In the genomic region with DNA sequence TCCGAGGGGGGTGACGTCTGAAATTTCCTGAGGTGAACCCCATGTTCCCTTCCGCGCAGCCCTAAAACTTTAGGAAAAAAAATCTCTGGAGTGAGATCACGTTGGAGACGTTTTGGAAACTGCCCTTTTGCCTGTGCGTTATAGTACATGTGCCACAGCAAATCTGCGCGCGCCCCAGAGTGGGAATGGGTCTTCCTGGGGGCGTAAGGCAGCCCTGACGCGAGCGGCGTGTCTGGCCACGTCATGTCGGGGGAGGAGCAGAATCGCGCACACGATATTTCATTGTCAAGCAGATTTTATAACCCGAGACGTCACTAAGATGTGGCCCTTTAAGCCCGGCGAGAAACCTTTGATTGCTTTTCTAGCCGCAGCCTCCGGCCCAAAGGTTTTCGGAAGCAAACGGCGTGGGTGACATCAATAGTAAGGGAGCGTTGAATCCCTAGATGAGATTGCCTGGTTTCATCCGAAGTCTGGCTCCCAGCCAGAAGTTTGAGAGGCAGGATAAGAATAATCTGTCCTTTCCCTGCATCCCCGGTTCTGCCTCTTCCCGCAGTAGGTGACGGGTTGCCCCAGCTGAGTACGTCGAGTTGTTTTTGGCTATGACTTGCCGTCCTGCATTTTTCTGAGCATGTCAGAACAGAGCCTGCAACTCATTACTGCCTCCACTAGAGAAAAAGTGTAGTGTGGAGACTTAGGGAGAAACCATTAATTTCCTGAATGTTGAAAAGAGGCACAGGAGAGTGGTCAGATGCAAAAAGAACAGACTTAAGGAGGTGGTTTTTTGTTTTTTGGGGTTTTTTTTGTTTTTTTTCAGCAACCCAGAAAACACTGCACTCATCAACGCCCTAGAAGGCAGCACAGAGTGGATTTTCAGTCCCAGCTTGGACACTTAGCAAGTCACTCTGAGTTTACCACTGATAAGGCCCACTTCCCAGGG, we compare ENCODE assay signal across 1 cellular context.
TF ChIP-seq lines count a peak whose summit lies in the region.

No MANE protein-coding gene starts in this region.

TF ChIP-seq in HEK293, 187 proteins besides CTCF, POLR2A, EP300 and RAD21 (continued from another document and continues in another):
- TF ChIP-seq, protein P1, sequence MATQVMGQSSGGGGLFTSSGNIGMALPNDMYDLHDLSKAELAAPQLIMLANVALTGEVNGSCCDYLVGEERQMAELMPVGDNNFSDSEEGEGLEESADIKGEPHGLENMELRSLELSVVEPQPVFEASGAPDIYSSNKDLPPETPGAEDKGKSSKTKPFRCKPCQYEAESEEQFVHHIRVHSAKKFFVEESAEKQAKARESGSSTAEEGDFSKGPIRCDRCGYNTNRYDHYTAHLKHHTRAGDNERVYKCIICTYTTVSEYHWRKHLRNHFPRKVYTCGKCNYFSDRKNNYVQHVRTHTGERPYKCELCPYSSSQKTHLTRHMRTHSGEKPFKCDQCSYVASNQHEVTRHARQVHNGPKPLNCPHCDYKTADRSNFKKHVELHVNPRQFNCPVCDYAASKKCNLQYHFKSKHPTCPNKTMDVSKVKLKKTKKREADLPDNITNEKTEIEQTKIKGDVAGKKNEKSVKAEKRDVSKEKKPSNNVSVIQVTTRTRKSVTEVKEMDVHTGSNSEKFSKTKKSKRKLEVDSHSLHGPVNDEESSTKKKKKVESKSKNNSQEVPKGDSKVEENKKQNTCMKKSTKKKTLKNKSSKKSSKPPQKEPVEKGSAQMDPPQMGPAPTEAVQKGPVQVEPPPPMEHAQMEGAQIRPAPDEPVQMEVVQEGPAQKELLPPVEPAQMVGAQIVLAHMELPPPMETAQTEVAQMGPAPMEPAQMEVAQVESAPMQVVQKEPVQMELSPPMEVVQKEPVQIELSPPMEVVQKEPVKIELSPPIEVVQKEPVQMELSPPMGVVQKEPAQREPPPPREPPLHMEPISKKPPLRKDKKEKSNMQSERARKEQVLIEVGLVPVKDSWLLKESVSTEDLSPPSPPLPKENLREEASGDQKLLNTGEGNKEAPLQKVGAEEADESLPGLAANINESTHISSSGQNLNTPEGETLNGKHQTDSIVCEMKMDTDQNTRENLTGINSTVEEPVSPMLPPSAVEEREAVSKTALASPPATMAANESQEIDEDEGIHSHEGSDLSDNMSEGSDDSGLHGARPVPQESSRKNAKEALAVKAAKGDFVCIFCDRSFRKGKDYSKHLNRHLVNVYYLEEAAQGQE (tag by site-specific recombination; IDR thresholded peaks at IDR 0.05) = no peak
- TF ChIP-seq ZNF112 (tag by site-specific recombination; IDR thresholded peaks at IDR 0.05) = no peak
- TF ChIP-seq, protein P2, sequence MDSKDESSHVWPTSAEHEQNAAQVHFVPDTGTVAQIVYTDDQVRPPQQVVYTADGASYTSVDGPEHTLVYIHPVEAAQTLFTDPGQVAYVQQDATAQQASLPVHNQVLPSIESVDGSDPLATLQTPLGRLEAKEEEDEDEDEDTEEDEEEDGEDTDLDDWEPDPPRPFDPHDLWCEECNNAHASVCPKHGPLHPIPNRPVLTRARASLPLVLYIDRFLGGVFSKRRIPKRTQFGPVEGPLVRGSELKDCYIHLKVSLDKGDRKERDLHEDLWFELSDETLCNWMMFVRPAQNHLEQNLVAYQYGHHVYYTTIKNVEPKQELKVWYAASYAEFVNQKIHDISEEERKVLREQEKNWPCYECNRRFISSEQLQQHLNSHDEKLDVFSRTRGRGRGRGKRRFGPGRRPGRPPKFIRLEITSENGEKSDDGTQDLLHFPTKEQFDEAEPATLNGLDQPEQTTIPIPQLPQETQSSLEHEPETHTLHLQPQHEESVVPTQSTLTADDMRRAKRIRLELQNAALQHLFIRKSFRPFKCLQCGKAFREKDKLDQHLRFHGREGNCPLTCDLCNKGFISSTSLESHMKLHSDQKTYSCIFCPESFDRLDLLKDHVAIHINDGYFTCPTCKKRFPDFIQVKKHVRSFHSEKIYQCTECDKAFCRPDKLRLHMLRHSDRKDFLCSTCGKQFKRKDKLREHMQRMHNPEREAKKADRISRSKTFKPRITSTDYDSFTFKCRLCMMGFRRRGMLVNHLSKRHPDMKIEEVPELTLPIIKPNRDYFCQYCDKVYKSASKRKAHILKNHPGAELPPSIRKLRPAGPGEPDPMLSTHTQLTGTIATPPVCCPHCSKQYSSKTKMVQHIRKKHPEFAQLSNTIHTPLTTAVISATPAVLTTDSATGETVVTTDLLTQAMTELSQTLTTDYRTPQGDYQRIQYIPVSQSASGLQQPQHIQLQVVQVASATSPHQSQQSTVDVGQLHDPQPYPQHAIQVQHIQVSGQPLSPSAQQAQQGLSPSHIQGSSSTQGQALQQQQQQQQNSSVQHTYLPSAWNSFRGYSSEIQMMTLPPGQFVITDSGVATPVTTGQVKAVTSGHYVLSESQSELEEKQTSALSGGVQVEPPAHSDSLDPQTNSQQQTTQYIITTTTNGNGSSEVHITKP (tag by site-specific recombination; IDR thresholded peaks at IDR 0.05) = peak; percentile 100
- TF ChIP-seq ZBTB7A (tag by site-specific recombination; IDR thresholded peaks at IDR 0.05; ENCODE audit: low read depth) = no peak
- TF ChIP-seq GFI1B (tag by site-specific recombination; IDR thresholded peaks at IDR 0.05) = peak; percentile 50; the same call in 1 of the 2 replicates
- no peak for TF ChIP-seq ZFP3 (tag by site-specific recombination; IDR thresholded peaks at IDR 0.05; ENCODE audit: low read depth)
- peak; percentile 29; the same call in 1 of the 2 replicates for TF ChIP-seq ZNF561 (tag by site-specific recombination; IDR thresholded peaks at IDR 0.05; ENCODE audit: borderline replicate concordance)
- TF ChIP-seq GLIS1 (tag by site-specific recombination; IDR thresholded peaks at IDR 0.05) = no peak
- TF ChIP-seq ZNF544 (tag by site-specific recombination; IDR thresholded peaks at IDR 0.05) = no peak
- no peak for TF ChIP-seq ZNF529 (tag by site-specific recombination; IDR thresholded peaks at IDR 0.05; ENCODE audit: insufficient replicate concordance)
- no peak; the same call in 1 of the 2 replicates for TF ChIP-seq ZNF37A (tag by site-specific recombination; IDR thresholded peaks at IDR 0.05)
- no peak for TF ChIP-seq ZSCAN16 (tag by site-specific recombination; IDR thresholded peaks at IDR 0.05)
- no peak for TF ChIP-seq ZNF623 (tag by site-specific recombination; IDR thresholded peaks at IDR 0.05)
- no peak for TF ChIP-seq ZNF555 (tag by site-specific recombination; conservative IDR thresholded peaks at IDR 0.05)
- no peak for TF ChIP-seq ZNF785 (tag by site-specific recombination; IDR thresholded peaks at IDR 0.05)
- TF ChIP-seq, protein P3, sequence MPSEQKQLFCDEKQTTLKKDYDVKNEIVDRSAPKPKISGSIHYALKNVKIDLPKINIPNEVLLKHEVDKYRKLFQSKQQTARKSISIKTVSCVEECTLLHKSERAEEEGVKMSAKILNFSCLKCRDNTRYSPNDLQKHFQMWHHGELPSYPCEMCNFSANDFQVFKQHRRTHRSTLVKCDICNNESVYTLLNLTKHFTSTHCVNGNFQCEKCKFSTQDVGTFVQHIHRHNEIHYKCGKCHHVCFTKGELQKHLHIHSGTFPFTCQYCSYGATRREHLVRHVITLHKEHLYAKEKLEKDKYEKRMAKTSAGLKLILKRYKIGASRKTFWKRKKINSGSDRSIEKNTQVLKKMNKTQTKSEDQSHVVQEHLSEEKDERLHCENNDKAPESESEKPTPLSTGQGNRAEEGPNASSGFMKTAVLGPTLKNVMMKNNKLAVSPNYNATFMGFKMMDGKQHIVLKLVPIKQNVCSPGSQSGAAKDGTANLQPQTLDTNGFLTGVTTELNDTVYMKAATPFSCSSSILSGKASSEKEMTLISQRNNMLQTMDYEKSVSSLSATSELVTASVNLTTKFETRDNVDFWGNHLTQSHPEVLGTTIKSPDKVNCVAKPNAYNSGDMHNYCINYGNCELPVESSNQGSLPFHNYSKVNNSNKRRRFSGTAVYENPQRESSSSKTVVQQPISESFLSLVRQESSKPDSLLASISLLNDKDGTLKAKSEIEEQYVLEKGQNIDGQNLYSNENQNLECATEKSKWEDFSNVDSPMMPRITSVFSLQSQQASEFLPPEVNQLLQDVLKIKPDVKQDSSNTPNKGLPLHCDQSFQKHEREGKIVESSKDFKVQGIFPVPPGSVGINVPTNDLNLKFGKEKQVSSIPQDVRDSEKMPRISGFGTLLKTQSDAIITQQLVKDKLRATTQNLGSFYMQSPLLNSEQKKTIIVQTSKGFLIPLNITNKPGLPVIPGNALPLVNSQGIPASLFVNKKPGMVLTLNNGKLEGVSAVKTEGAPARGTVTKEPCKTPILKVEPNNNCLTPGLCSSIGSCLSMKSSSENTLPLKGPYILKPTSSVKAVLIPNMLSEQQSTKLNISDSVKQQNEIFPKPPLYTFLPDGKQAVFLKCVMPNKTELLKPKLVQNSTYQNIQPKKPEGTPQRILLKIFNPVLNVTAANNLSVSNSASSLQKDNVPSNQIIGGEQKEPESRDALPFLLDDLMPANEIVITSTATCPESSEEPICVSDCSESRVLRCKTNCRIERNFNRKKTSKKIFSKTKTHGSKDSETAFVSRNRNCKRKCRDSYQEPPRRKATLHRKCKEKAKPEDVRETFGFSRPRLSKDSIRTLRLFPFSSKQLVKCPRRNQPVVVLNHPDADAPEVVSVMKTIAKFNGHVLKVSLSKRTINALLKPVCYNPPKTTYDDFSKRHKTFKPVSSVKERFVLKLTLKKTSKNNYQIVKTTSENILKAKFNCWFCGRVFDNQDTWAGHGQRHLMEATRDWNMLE (tag by site-specific recombination; conservative IDR thresholded peaks at IDR 0.05; ENCODE audit: low read depth) = peak; percentile 41
- TF ChIP-seq SP2 (tag by site-specific recombination; IDR thresholded peaks at IDR 0.05) = peak; percentile 59
- TF ChIP-seq ZNF19 (tag by site-specific recombination; IDR thresholded peaks at IDR 0.05; ENCODE audit: low read depth) = no peak
- TF ChIP-seq KLF9 (tag by site-specific recombination; IDR thresholded peaks at IDR 0.05; ENCODE audit: low read depth) = no peak; the same call in 1 of the 2 replicates
- TF ChIP-seq SALL2 (tag by site-specific recombination; IDR thresholded peaks at IDR 0.05; ENCODE audit: borderline replicate concordance) = no peak
- TF ChIP-seq HOXC10 (CRISPR knock-in tag; IDR thresholded peaks at IDR 0.05) = no peak
- no peak; the same call in 1 of the 2 replicates for TF ChIP-seq ZNF211 (tag by site-specific recombination; IDR thresholded peaks at IDR 0.05; ENCODE audit: low read depth)
- no peak for TF ChIP-seq ZNF621 (tag by site-specific recombination; IDR thresholded peaks at IDR 0.05)
- TF ChIP-seq ZNF76 (tag by site-specific recombination; IDR thresholded peaks at IDR 0.05; ENCODE audit: borderline replicate concordance, low read depth) = peak; percentile 61; the same call in 1 of the 2 replicates
- no peak for TF ChIP-seq ZNF626 (tag by site-specific recombination; IDR thresholded peaks at IDR 0.05)
- TF ChIP-seq, protein P4, sequence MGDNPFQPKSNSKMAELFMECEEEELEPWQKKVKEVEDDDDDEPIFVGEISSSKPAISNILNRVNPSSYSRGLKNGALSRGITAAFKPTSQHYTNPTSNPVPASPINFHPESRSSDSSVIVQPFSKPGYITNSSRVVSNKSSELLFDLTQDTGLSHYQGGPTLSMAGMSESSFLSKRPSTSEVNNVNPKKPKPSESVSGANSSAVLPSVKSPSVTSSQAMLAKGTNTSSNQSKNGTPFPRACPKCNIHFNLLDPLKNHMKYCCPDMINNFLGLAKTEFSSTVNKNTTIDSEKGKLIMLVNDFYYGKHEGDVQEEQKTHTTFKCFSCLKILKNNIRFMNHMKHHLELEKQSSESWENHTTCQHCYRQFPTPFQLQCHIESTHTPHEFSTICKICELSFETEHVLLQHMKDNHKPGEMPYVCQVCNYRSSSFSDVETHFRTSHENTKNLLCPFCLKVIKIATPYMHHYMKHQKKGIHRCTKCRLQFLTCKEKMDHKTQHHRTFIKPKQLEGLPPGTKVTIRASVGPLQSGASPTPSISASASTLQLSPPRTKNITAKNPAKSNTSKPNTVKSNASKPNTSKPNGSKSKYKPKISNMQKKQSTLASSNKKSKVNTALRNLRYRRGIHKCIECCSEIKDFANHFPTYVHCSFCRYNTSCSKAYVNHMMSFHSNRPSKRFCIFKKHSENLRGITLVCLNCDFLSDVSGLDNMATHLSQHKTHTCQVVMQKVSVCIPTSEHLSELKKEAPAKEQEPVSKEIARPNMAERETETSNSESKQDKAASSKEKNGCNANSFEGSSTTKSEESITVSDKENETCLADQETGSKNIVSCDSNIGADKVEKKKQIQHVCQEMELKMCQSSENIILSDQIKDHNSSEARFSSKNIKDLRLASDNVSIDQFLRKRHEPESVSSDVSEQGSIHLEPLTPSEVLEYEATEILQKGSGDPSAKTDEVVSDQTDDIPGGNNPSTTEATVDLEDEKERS (tag by site-specific recombination; IDR thresholded peaks at IDR 0.05) = no peak
- peak; percentile 24; the same call in 1 of the 2 replicates for TF ChIP-seq OSR2 (tag by site-specific recombination; IDR thresholded peaks at IDR 0.05)
- no peak for TF ChIP-seq ZNF624 (tag by site-specific recombination; IDR thresholded peaks at IDR 0.05)
- TF ChIP-seq ZNF292 (tag by site-specific recombination; IDR thresholded peaks at IDR 0.05; ENCODE audit: borderline replicate concordance, low read depth) = no peak
- TF ChIP-seq ZNF830 (tag by site-specific recombination; IDR thresholded peaks at IDR 0.05; ENCODE audit: low read depth) = no peak
- no peak; the same call in 1 of the 2 replicates for TF ChIP-seq ZNF501 (tag by site-specific recombination; IDR thresholded peaks at IDR 0.05)
- peak; percentile 64; the same call in 1 of the 2 replicates for TF ChIP-seq PRDM1 (tag by site-specific recombination; IDR thresholded peaks at IDR 0.05)
- no peak for TF ChIP-seq ZNF768 (tag by site-specific recombination; IDR thresholded peaks at IDR 0.05)
- TF ChIP-seq ZNF48 (tag by site-specific recombination; IDR thresholded peaks at IDR 0.05) = no peak
- TF ChIP-seq MYNN (tag by site-specific recombination; IDR thresholded peaks at IDR 0.05; ENCODE audit: borderline replicate concordance) = no peak
- no peak for TF ChIP-seq ZNF248 (tag by site-specific recombination; IDR thresholded peaks at IDR 0.05)
- no peak for TF ChIP-seq ZFP37 (tag by site-specific recombination; IDR thresholded peaks at IDR 0.05)
- TF ChIP-seq ZNF654 (tag by site-specific recombination; IDR thresholded peaks at IDR 0.05; ENCODE audit: low read depth) = no peak
- TF ChIP-seq SP3 (tag by site-specific recombination; IDR thresholded peaks at IDR 0.05) = peak; percentile 89
- peak; percentile 91 for TF ChIP-seq ZNF10 (tag by site-specific recombination; IDR thresholded peaks at IDR 0.05)
